1 cellular context compared by ENCODE assay signal in the genomic region with DNA sequence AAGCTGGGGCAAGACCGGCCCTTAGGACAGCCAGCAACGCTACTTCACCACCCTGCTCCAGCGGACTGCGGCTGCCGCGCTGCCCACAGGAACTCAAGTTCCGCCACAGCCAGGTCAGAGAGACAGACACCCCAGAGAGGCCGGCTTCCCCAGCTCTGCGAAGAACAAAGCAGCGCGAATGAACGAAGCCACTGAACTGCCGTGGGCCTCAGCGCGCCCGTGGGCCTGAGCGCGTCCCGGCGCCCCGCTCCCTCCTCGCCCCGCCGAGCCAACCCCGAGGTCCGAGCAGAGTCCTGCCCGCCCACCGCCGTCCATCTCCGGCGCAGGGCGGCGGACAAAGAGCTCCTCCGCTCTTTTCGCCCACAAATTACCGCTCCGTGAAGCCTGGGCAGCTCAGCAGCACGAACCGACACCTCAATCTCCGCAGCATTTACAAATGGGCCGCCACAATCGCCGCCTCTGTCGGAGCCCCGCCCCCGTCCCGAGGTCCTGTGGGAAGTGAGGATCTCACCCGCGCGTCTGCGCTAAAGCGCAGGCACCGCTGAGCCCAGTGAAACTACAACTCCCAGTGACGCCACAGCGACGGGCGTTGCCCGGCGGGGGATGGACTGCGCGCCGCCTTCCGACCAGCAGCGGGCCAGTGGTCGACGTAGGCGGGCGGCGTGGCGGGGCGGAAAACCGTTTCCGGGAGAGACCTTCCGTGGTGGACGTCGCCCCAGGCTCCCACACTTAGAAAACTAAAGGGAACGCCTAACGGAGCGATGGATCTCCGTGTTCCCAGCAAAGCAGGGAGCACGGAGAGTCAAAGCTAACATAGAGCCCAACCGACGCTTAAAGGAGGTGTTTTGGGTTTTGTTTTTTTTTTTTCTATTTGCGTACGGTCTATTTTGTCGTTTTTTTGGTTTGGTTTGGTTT.
A peak's percentile ranks its signal among the peaks of the same experiment; 100 is the strongest.
TF ChIP-seq lines count a peak whose summit lies in the region.

No MANE protein-coding gene starts in this region.

TF ChIP-seq in HepG2, 621 proteins besides CTCF, POLR2A, EP300 and RAD21 (continued from another document and continues in another):
- TF ChIP-seq, protein P1, sequence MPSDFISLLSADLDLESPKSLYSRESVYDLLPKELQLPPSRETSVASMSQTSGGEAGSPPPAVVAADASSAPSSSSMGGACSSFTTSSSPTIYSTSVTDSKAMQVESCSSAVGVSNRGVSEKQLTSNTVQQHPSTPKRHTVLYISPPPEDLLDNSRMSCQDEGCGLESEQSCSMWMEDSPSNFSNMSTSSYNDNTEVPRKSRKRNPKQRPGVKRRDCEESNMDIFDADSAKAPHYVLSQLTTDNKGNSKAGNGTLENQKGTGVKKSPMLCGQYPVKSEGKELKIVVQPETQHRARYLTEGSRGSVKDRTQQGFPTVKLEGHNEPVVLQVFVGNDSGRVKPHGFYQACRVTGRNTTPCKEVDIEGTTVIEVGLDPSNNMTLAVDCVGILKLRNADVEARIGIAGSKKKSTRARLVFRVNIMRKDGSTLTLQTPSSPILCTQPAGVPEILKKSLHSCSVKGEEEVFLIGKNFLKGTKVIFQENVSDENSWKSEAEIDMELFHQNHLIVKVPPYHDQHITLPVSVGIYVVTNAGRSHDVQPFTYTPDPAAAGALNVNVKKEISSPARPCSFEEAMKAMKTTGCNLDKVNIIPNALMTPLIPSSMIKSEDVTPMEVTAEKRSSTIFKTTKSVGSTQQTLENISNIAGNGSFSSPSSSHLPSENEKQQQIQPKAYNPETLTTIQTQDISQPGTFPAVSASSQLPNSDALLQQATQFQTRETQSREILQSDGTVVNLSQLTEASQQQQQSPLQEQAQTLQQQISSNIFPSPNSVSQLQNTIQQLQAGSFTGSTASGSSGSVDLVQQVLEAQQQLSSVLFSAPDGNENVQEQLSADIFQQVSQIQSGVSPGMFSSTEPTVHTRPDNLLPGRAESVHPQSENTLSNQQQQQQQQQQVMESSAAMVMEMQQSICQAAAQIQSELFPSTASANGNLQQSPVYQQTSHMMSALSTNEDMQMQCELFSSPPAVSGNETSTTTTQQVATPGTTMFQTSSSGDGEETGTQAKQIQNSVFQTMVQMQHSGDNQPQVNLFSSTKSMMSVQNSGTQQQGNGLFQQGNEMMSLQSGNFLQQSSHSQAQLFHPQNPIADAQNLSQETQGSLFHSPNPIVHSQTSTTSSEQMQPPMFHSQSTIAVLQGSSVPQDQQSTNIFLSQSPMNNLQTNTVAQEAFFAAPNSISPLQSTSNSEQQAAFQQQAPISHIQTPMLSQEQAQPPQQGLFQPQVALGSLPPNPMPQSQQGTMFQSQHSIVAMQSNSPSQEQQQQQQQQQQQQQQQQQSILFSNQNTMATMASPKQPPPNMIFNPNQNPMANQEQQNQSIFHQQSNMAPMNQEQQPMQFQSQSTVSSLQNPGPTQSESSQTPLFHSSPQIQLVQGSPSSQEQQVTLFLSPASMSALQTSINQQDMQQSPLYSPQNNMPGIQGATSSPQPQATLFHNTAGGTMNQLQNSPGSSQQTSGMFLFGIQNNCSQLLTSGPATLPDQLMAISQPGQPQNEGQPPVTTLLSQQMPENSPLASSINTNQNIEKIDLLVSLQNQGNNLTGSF (CRISPR knock-in tag; IDR thresholded peaks at IDR 0.05): no peak
- TF ChIP-seq ZFP36 (IDR thresholded peaks at IDR 0.05; ENCODE audit: borderline replicate concordance, low read depth, low read length, partially characterized antibody) (no peak), TARDBP (CRISPR knock-in tag; IDR thresholded peaks at IDR 0.05) (peak; percentile 74), KDM1A (CRISPR knock-in tag; IDR thresholded peaks at IDR 0.05) (no peak), ZNF253 (CRISPR knock-in tag; IDR thresholded peaks at IDR 0.05; ENCODE audit: borderline replicate concordance) (peak; percentile 43; the same call in 1 of the 2 replicates), PCBP1 (IDR thresholded peaks at IDR 0.05; ENCODE audit: borderline replicate concordance, low read depth, low read length) (no peak), CCDC6 (CRISPR knock-in tag; IDR thresholded peaks at IDR 0.05) (no peak), ZNF451 (CRISPR knock-in tag; IDR thresholded peaks at IDR 0.05) (no peak), PAWR (CRISPR knock-in tag; IDR thresholded peaks at IDR 0.05; ENCODE audit: borderline replicate concordance) (no peak), ZNF615 (CRISPR knock-in tag; IDR thresholded peaks at IDR 0.05; ENCODE audit: borderline replicate concordance) (no peak), ZIK1 (CRISPR knock-in tag; IDR thresholded peaks at IDR 0.05; ENCODE audit: borderline replicate concordance, low read depth) (peak; percentile 76; the same call in 1 of the 2 replicates), ZNF292 (CRISPR knock-in tag; IDR thresholded peaks at IDR 0.05; ENCODE audit: borderline replicate concordance, low read depth) (peak; percentile 67), ZFP82 (CRISPR knock-in tag; IDR thresholded peaks at IDR 0.05; ENCODE audit: borderline replicate concordance) (0 out of 2 replicates have a peak, but pooled peaks have one; percentile 36), MTA3 (CRISPR knock-in tag; IDR thresholded peaks at IDR 0.05) (no peak), POLR2AphosphoS2 (IDR thresholded peaks at IDR 0.05; ENCODE audit: low read depth, low read length) (no peak), MEIS2 (CRISPR knock-in tag; IDR thresholded peaks at IDR 0.05) (no peak)
- TF ChIP-seq, protein P2, sequence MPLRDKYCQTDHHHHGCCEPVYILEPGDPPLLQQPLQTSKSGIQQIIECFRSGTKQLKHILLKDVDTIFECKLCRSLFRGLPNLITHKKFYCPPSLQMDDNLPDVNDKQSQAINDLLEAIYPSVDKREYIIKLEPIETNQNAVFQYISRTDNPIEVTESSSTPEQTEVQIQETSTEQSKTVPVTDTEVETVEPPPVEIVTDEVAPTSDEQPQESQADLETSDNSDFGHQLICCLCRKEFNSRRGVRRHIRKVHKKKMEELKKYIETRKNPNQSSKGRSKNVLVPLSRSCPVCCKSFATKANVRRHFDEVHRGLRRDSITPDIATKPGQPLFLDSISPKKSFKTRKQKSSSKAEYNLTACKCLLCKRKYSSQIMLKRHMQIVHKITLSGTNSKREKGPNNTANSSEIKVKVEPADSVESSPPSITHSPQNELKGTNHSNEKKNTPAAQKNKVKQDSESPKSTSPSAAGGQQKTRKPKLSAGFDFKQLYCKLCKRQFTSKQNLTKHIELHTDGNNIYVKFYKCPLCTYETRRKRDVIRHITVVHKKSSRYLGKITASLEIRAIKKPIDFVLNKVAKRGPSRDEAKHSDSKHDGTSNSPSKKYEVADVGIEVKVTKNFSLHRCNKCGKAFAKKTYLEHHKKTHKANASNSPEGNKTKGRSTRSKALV (CRISPR knock-in tag; IDR thresholded peaks at IDR 0.05): 0 out of 2 replicates have a peak, but pooled peaks have one; percentile 14
- TF ChIP-seq, protein P3, sequence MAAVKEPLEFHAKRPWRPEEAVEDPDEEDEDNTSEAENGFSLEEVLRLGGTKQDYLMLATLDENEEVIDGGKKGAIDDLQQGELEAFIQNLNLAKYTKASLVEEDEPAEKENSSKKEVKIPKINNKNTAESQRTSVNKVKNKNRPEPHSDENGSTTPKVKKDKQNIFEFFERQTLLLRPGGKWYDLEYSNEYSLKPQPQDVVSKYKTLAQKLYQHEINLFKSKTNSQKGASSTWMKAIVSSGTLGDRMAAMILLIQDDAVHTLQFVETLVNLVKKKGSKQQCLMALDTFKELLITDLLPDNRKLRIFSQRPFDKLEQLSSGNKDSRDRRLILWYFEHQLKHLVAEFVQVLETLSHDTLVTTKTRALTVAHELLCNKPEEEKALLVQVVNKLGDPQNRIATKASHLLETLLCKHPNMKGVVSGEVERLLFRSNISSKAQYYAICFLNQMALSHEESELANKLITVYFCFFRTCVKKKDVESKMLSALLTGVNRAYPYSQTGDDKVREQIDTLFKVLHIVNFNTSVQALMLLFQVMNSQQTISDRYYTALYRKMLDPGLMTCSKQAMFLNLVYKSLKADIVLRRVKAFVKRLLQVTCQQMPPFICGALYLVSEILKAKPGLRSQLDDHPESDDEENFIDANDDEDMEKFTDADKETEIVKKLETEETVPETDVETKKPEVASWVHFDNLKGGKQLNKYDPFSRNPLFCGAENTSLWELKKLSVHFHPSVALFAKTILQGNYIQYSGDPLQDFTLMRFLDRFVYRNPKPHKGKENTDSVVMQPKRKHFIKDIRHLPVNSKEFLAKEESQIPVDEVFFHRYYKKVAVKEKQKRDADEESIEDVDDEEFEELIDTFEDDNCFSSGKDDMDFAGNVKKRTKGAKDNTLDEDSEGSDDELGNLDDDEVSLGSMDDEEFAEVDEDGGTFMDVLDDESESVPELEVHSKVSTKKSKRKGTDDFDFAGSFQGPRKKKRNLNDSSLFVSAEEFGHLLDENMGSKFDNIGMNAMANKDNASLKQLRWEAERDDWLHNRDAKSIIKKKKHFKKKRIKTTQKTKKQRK (IDR thresholded peaks at IDR 0.05; ENCODE audit: low read length): no peak
- TF ChIP-seq, protein P4, sequence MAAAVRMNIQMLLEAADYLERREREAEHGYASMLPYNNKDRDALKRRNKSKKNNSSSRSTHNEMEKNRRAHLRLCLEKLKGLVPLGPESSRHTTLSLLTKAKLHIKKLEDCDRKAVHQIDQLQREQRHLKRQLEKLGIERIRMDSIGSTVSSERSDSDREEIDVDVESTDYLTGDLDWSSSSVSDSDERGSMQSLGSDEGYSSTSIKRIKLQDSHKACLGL (CRISPR knock-in tag; IDR thresholded peaks at IDR 0.05): peak; percentile 19; the same call in 1 of the 2 replicates
- TF ChIP-seq, protein P5, sequence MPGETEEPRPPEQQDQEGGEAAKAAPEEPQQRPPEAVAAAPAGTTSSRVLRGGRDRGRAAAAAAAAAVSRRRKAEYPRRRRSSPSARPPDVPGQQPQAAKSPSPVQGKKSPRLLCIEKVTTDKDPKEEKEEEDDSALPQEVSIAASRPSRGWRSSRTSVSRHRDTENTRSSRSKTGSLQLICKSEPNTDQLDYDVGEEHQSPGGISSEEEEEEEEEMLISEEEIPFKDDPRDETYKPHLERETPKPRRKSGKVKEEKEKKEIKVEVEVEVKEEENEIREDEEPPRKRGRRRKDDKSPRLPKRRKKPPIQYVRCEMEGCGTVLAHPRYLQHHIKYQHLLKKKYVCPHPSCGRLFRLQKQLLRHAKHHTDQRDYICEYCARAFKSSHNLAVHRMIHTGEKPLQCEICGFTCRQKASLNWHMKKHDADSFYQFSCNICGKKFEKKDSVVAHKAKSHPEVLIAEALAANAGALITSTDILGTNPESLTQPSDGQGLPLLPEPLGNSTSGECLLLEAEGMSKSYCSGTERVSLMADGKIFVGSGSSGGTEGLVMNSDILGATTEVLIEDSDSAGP (CRISPR knock-in tag; IDR thresholded peaks at IDR 0.05; ENCODE audit: borderline replicate concordance): peak; percentile 83
- TF ChIP-seq, protein P6, sequence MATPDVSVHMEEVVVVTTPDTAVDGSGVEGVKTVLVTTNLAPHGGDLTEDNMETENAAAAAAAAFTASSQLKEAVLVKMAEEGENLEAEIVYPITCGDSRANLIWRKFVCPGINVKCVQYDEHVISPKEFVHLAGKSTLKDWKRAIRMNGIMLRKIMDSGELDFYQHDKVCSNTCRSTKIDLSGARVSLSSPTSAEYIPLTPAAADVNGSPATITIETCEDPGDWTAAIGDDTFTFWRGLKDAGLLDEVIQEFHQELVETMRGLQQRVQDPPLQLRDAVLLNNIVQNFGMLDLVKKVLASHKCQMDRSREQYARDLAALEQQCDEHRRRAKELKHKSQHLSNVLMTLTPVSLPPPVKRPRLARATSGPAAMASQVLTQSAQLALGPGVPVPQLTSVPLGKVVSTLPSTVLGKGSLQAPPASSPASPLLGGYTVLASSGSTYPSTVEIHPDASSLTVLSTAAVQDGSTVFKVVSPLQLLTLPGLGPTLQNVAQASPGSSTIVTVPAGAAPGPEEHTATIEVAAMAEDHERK (CRISPR knock-in tag; IDR thresholded peaks at IDR 0.05; ENCODE audit: low read depth): peak; percentile 82
- TF ChIP-seq, protein P7, sequence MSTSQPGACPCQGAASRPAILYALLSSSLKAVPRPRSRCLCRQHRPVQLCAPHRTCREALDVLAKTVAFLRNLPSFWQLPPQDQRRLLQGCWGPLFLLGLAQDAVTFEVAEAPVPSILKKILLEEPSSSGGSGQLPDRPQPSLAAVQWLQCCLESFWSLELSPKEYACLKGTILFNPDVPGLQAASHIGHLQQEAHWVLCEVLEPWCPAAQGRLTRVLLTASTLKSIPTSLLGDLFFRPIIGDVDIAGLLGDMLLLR (CRISPR knock-in tag; IDR thresholded peaks at IDR 0.05): no peak
- TF ChIP-seq, protein P8, sequence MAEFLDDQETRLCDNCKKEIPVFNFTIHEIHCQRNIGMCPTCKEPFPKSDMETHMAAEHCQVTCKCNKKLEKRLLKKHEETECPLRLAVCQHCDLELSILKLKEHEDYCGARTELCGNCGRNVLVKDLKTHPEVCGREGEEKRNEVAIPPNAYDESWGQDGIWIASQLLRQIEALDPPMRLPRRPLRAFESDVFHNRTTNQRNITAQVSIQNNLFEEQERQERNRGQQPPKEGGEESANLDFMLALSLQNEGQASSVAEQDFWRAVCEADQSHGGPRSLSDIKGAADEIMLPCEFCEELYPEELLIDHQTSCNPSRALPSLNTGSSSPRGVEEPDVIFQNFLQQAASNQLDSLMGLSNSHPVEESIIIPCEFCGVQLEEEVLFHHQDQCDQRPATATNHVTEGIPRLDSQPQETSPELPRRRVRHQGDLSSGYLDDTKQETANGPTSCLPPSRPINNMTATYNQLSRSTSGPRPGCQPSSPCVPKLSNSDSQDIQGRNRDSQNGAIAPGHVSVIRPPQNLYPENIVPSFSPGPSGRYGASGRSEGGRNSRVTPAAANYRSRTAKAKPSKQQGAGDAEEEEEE (CRISPR knock-in tag; IDR thresholded peaks at IDR 0.05; ENCODE audit: borderline replicate concordance): no peak
- TF ChIP-seq, protein P9, sequence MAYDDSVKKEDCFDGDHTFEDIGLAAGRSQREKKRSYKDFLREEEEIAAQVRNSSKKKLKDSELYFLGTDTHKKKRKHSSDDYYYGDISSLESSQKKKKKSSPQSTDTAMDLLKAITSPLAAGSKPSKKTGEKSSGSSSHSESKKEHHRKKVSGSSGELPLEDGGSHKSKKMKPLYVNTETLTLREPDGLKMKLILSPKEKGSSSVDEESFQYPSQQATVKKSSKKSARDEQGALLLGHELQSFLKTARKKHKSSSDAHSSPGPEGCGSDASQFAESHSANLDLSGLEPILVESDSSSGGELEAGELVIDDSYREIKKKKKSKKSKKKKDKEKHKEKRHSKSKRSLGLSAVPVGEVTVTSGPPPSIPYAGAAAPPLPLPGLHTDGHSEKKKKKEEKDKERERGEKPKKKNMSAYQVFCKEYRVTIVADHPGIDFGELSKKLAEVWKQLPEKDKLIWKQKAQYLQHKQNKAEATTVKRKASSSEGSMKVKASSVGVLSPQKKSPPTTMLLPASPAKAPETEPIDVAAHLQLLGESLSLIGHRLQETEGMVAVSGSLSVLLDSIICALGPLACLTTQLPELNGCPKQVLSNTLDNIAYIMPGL (CRISPR knock-in tag; IDR thresholded peaks at IDR 0.05; ENCODE audit: borderline replicate concordance in 1 of 2, low read depth in 1 of 2): peak; percentile 65 to 67; a peak in 3 of 4 replicates
- TF ChIP-seq, protein P10, sequence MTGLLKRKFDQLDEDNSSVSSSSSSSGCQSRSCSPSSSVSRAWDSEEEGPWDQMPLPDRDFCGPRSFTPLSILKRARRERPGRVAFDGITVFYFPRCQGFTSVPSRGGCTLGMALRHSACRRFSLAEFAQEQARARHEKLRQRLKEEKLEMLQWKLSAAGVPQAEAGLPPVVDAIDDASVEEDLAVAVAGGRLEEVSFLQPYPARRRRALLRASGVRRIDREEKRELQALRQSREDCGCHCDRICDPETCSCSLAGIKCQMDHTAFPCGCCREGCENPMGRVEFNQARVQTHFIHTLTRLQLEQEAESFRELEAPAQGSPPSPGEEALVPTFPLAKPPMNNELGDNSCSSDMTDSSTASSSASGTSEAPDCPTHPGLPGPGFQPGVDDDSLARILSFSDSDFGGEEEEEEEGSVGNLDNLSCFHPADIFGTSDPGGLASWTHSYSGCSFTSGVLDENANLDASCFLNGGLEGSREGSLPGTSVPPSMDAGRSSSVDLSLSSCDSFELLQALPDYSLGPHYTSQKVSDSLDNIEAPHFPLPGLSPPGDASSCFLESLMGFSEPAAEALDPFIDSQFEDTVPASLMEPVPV (CRISPR knock-in tag; IDR thresholded peaks at IDR 0.05): no peak
